In the genomic region with DNA sequence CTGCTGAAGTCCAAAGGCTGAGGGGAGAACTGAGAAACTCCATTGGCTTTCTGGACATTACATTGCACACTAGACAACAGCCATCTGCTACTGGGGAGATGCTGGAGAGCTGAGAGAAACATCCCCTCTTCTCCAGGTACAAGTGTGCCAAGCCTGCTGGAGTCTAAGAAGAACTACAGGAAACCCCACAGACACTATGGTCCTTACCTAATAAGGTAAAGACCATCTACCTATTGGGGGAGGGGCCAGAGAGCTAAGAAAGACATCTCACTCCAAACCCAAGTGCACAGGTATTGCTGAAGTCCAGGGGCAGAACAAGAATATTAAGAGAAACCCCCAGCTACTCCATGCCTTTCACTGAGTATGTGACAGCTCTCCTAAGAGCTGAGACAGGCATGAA, we compare ENCODE assay signal across 37 cellular contexts.
"Had no signal": no experiment of that assay in that cellular context is flagged by ENCODE, and none has a peak within 500 bp of the region (broad histone marks: within the 10 kb centered on the region; RNA-seq: fewer than 3 reads in every experiment).

No MANE protein-coding gene starts in this region.

- H3K27ac ChIP-seq: ascending aorta, cardiac muscle cell, VCaP had no signal

- H3K4me1 Mint-ChIP-seq: activated CD4-positive, alpha-beta memory T cell treated with anti-CD3 and anti-CD28 coated beads, Interleukin-2, amount 10 ng/mL, durations not matched to agents 7 days and 5 days; activated CD4-positive, alpha-beta T cell treated with anti-CD3 and anti-CD28 coated beads for 36 hours; activated CD4-positive, alpha-beta T cell treated with anti-CD3 and anti-CD28 coated beads, Interleukin-2, amount 10 ng/mL, durations not matched to agents 7 days and 5 days; activated CD8-positive, alpha-beta memory T cell treated with anti-CD3 and anti-CD28 coated beads, Interleukin-2, amount 10 ng/mL, durations not matched to agents 7 days and 5 days; activated naive CD4-positive, alpha-beta T cell treated with anti-CD3 and anti-CD28 coated beads, Interleukin-2, amount 10 ng/mL, durations not matched to agents 7 days and 5 days; activated naive CD4-positive, alpha-beta T cell treated with anti-CD3 and anti-CD28 coated beads, Interleukin-2, amount 50 U/mL, for 24 hours; activated naive CD8-positive, alpha-beta T cell treated with anti-CD3 and anti-CD28 coated beads, Interleukin-2, amount 10 ng/mL, durations not matched to agents 7 days and 5 days; activated naive CD8-positive, alpha-beta T cell treated with anti-CD3 and anti-CD28 coated beads, Interleukin-2, amount 50 U/mL, for 24 hours; central memory CD8-positive, alpha-beta T cell had no signal

- H3K9me3 ChIP-seq: ascending aorta had no signal

- ATAC-seq: activated CD4-positive, alpha-beta T cell treated with anti-CD3 and anti-CD28 coated beads for 36 hours; activated CD4-positive, CD25-positive, alpha-beta regulatory T cell treated with anti-CD3 and anti-CD28 coated beads, Interleukin-2, amount 50 U/mL, for 24 hours; activated CD8-positive, alpha-beta memory T cell treated with anti-CD3 and anti-CD28 coated beads, Interleukin-2, amount 10 ng/mL, durations not matched to agents 7 days and 5 days; activated CD8-positive, alpha-beta T cell treated with anti-CD3 and anti-CD28 coated beads, Interleukin-2, amount 10 ng/mL, durations not matched to agents 7 days and 5 days; activated naive CD8-positive, alpha-beta T cell treated with anti-CD3 and anti-CD28 coated beads, Interleukin-2, amount 50 U/mL, for 24 hours had no signal

- H3K27me3 ChIP-seq: ascending aorta, cardiac muscle cell had no signal

- H3K9me3 Mint-ChIP-seq: activated naive CD4-positive, alpha-beta T cell treated with anti-CD3 and anti-CD28 coated beads, Interleukin-2, amount 10 ng/mL, durations not matched to agents 7 days and 5 days; activated T-cell treated with anti-CD3 and anti-CD28 coated beads, Interleukin-2, amount 50 U/mL, for 24 hours had no signal

- DNase-seq: activated CD4-positive, alpha-beta memory T cell treated with anti-CD3 and anti-CD28 coated beads, Interleukin-2, amount 10 ng/mL, durations not matched to agents 7 days and 5 days; activated CD4-positive, alpha-beta T cell treated with anti-CD3 and anti-CD28 coated beads for 1 hour; activated CD4-positive, alpha-beta T cell treated with anti-CD3 and anti-CD28 coated beads for 36 hours; activated CD4-positive, alpha-beta T cell treated with anti-CD3 and anti-CD28 coated beads for 48 hours; activated CD4-positive, alpha-beta T cell treated with anti-CD3 and anti-CD28 coated beads, Interleukin-2, amount 10 ng/mL, durations not matched to agents 7 days and 5 days; activated CD4-positive, alpha-beta T cell treated with anti-CD3 and anti-CD28 coated beads, Interleukin-2, amount 50 U/mL, for 48 hours; activated CD4-positive, CD25-positive, alpha-beta regulatory T cell; activated CD8-positive, alpha-beta memory T cell treated with anti-CD3 and anti-CD28 coated beads for 24 hours; activated CD8-positive, alpha-beta memory T cell treated with anti-CD3 and anti-CD28 coated beads, Interleukin-2, amount 10 ng/mL, durations not matched to agents 7 days and 5 days; activated CD8-positive, alpha-beta memory T cell treated with anti-CD3 and anti-CD28 coated beads, Interleukin-2, amount 50 U/mL, for 48 hours; activated CD8-positive, alpha-beta T cell treated with anti-CD3 and anti-CD28 coated beads, Interleukin-2, amount 10 ng/mL, durations not matched to agents 7 days and 5 days; activated effector memory CD4-positive, alpha-beta T cell treated with Interleukin-2 at 50 U/mL for 16 hours; activated gamma-delta T cell; activated naive CD4-positive, alpha-beta T cell treated with anti-CD3 and anti-CD28 coated beads, Interleukin-2, amount 10 ng/mL, durations not matched to agents 7 days and 5 days; activated naive CD4-positive, alpha-beta T cell treated with Interleukin-2 at 50 U/mL for 16 hours; activated naive CD8-positive, alpha-beta T cell treated with anti-CD3 and anti-CD28 coated beads, Interleukin-2, amount 10 ng/mL, durations not matched to agents 7 days and 5 days; activated naive CD8-positive, alpha-beta T cell treated with anti-CD3 and anti-CD28 coated beads, Interleukin-2, amount 50 U/mL, for 24 hours; activated T-cell treated with anti-CD3 and anti-CD28 coated beads, Interleukin-2, amount 50 U/mL, for 24 hours; activated T-cell treated with anti-CD3 and anti-CD28 coated beads, Interleukin-2, amount 50 U/mL, for 48 hours; amygdala; anterior cingulate cortex; caudate nucleus; cerebellar nuclear complex; T-helper 1 cell; T-helper 2 cell; T-helper 9 cell had no signal

- H3K36me3 Mint-ChIP-seq: activated CD8-positive, alpha-beta memory T cell treated with anti-CD3 and anti-CD28 coated beads, Interleukin-2, amount 10 ng/mL, durations not matched to agents 7 days and 5 days; activated naive CD4-positive, alpha-beta T cell treated with anti-CD3 and anti-CD28 coated beads, Interleukin-2, amount 10 ng/mL, durations not matched to agents 7 days and 5 days; activated naive CD8-positive, alpha-beta T cell treated with anti-CD3 and anti-CD28 coated beads, Interleukin-2, amount 10 ng/mL, durations not matched to agents 7 days and 5 days; brain had no signal

- H3K27me3 Mint-ChIP-seq: activated naive CD4-positive, alpha-beta T cell treated with anti-CD3 and anti-CD28 coated beads, Interleukin-2, amount 10 ng/mL, durations not matched to agents 7 days and 5 days had no signal

- H3K36me3 ChIP-seq: ascending aorta, cardiac muscle cell had no signal

- H3K4me3 Mint-ChIP-seq: activated CD4-positive, alpha-beta memory T cell treated with anti-CD3 and anti-CD28 coated beads, Interleukin-2, amount 10 ng/mL, durations not matched to agents 7 days and 5 days; activated CD4-positive, alpha-beta T cell treated with anti-CD3 and anti-CD28 coated beads for 36 hours; activated CD4-positive, alpha-beta T cell treated with anti-CD3 and anti-CD28 coated beads, Interleukin-2, amount 10 ng/mL, durations not matched to agents 7 days and 5 days; activated CD8-positive, alpha-beta memory T cell treated with anti-CD3 and anti-CD28 coated beads, Interleukin-2, amount 10 ng/mL, durations not matched to agents 7 days and 5 days; activated CD8-positive, alpha-beta T cell treated with anti-CD3 and anti-CD28 coated beads, Interleukin-2, amount 10 ng/mL, durations not matched to agents 7 days and 5 days; activated naive CD4-positive, alpha-beta T cell treated with anti-CD3 and anti-CD28 coated beads, Interleukin-2, amount 10 ng/mL, durations not matched to agents 7 days and 5 days; activated naive CD4-positive, alpha-beta T cell treated with anti-CD3 and anti-CD28 coated beads, Interleukin-2, amount 50 U/mL, for 24 hours; activated naive CD8-positive, alpha-beta T cell; activated naive CD8-positive, alpha-beta T cell treated with anti-CD3 and anti-CD28 coated beads, Interleukin-2, amount 10 ng/mL, durations not matched to agents 7 days and 5 days; activated naive CD8-positive, alpha-beta T cell treated with anti-CD3 and anti-CD28 coated beads, Interleukin-2, amount 50 U/mL, for 24 hours; activated T-cell treated with anti-CD3 and anti-CD28 coated beads, Interleukin-2, amount 50 U/mL, for 24 hours; brain; central memory CD8-positive, alpha-beta T cell; T-helper 1 cell treated with Interleukin-12 subunit alpha and Interleukin-12 subunit beta and Interleukin-4 antibody, amounts not matched to agents 30 μg/mL and 1 μg/mL, for 36 hours; T-helper 2 cell treated with Interferon-gamma antibody and Interleukin-4, amounts not matched to agents 5 μg/mL and 100 μg/mL, for 36 hours had no signal

- H3K4me1 ChIP-seq: ascending aorta had no signal

- H3K4me3 ChIP-seq: ascending aorta, cardiac muscle cell had no signal

- H3K27ac Mint-ChIP-seq: activated CD4-positive, alpha-beta memory T cell treated with anti-CD3 and anti-CD28 coated beads, Interleukin-2, amount 10 ng/mL, durations not matched to agents 7 days and 5 days; activated CD4-positive, alpha-beta T cell treated with anti-CD3 and anti-CD28 coated beads for 36 hours; activated CD4-positive, alpha-beta T cell treated with anti-CD3 and anti-CD28 coated beads, Interleukin-2, amount 10 ng/mL, durations not matched to agents 7 days and 5 days; activated CD8-positive, alpha-beta memory T cell treated with anti-CD3 and anti-CD28 coated beads, Interleukin-2, amount 10 ng/mL, durations not matched to agents 7 days and 5 days; activated CD8-positive, alpha-beta T cell treated with anti-CD3 and anti-CD28 coated beads, Interleukin-2, amount 10 ng/mL, durations not matched to agents 7 days and 5 days; activated naive CD4-positive, alpha-beta T cell treated with anti-CD3 and anti-CD28 coated beads, Interleukin-2, amount 10 ng/mL, durations not matched to agents 7 days and 5 days; activated naive CD4-positive, alpha-beta T cell treated with anti-CD3 and anti-CD28 coated beads, Interleukin-2, amount 50 U/mL, for 24 hours; activated naive CD8-positive, alpha-beta T cell; activated naive CD8-positive, alpha-beta T cell treated with anti-CD3 and anti-CD28 coated beads, Interleukin-2, amount 10 ng/mL, durations not matched to agents 7 days and 5 days; activated naive CD8-positive, alpha-beta T cell treated with anti-CD3 and anti-CD28 coated beads, Interleukin-2, amount 50 U/mL, for 24 hours; activated T-cell treated with anti-CD3 and anti-CD28 coated beads, Interleukin-2, amount 50 U/mL, for 24 hours; activated T-helper 2 cell treated with anti-CD3 and anti-CD28 coated beads, Interferon-gamma antibody, Interleukin-2, Interleukin-4, amounts not matched to agents 10 μg/mL and 5 μg/mL and 100 μg/mL, durations not matched to agents 14 hours and 24 hours and 36 hours; T-helper 1 cell treated with Interleukin-12 subunit alpha and Interleukin-12 subunit beta and Interleukin-4 antibody, amounts not matched to agents 30 μg/mL and 1 μg/mL, for 36 hours; T-helper 2 cell treated with Interferon-gamma antibody and Interleukin-4, amounts not matched to agents 5 μg/mL and 100 μg/mL, for 36 hours had no signal
